In genomic region chr3:64354956-64355355, GRCh38 we compare ENCODE assay signal across 15 cellular contexts.
DNase-seq lines count a peak whose midpoint lies in the region; ATAC-seq and TF ChIP-seq lines count a peak whose summit lies in the region.
"Had no signal": no experiment of that assay in that cellular context is flagged by ENCODE, and none has a peak within 500 bp of the region (broad histone marks: within the 10 kb centered on the region; RNA-seq: fewer than 3 reads in every experiment).

No MANE protein-coding gene starts in this region.

- CTCF ChIA-PET in Calu3 (lab: Charles Lee): interaction anchor here (0.6 to 1.2 kb wide), 2 partner anchors 21 to 198 kb away, joined by 3 to 5 read pairs; no protein-coding TSS in a partner anchor

- H3K27ac Mint-ChIP-seq in Calu3 (ENCODE audit: unreplicated experiment) (peak overlapping the region; percentile 54), osteocyte (ENCODE audit: unreplicated experiment) (peak overlapping the region; percentile 72), type B pancreatic cell (no peak overlapping the region), T-helper 17 cell (no peak overlapping the region)
- no peak overlapping the region for H3K27ac Mint-ChIP-seq in stimulated activated memory B cell treated with anti-CD40 and anti-IgM and Interleukin-4, amounts not matched to agents 10 μg/mL and 1 μg/mL and 100 μg/mL, for 72 hours
- H3K27ac Mint-ChIP-seq: activated CD4-positive, alpha-beta memory T cell treated with anti-CD3 and anti-CD28 coated beads, Interleukin-2, amount 10 ng/mL, durations not matched to agents 7 days and 5 days; CD8-positive, alpha-beta memory T cell; stimulated activated naive CD8-positive, alpha-beta T cell treated with anti-CD3 and anti-CD28 coated beads, Interleukin-15, amount 100 ng/mL, for 72 hours had no signal

- H3K4me1 Mint-ChIP-seq in Calu3 (ENCODE audit: low read depth, unreplicated experiment) (peaks cover 24% of the 10 kb centered on the region), osteocyte (ENCODE audit: unreplicated experiment) (peaks cover 58% of the 10 kb centered on the region), type B pancreatic cell (ENCODE audit: unreplicated experiment) (peaks cover 68% of the 10 kb centered on the region), T-helper 17 cell (peaks cover 3% of the 10 kb centered on the region)
- peaks cover 16% of the 10 kb centered on the region for H3K4me1 Mint-ChIP-seq in stimulated activated memory B cell treated with anti-CD40 and anti-IgM and Interleukin-4, amounts not matched to agents 10 μg/mL and 1 μg/mL and 100 μg/mL, for 72 hours
- H3K4me1 Mint-ChIP-seq: CD8-positive, alpha-beta memory T cell had no signal

- H3K9me3 ChIP-seq in esophagus muscularis mucosa (no peaks in the 10 kb centered on the region), T-helper 17 cell (ENCODE audit: control insufficient read depth, low read length, poor library complexity, severe bottlenecking) (no peaks in the 10 kb centered on the region)

- no peaks in the 10 kb centered on the region for H3K27me3 ChIP-seq in esophagus muscularis mucosa

- no peaks in the 10 kb centered on the region for H3K36me3 Mint-ChIP-seq in Calu3 (ENCODE audit: insufficient read depth, unreplicated experiment)
- no peaks in the 10 kb centered on the region for H3K36me3 Mint-ChIP-seq in osteocyte (ENCODE audit: unreplicated experiment)
- no peaks in the 10 kb centered on the region for H3K36me3 Mint-ChIP-seq in type B pancreatic cell
- H3K36me3 Mint-ChIP-seq in T-helper 17 cell (ENCODE audit: low read depth): no peaks in the 10 kb centered on the region
- no peaks in the 10 kb centered on the region for H3K36me3 Mint-ChIP-seq in stimulated activated memory B cell treated with anti-CD40 and anti-IgM and Interleukin-4, amounts not matched to agents 10 μg/mL and 1 μg/mL and 100 μg/mL, for 72 hours
- H3K36me3 Mint-ChIP-seq: CD8-positive, alpha-beta memory T cell had no signal

- no peak for TF ChIP-seq POLR2A in esophagus muscularis mucosa (IDR thresholded peaks at IDR 0.05; ENCODE audit: low read depth)

- no peaks in the 10 kb centered on the region for H3K9me3 Mint-ChIP-seq in Calu3 (ENCODE audit: low read depth, unreplicated experiment)
- H3K9me3 Mint-ChIP-seq in osteocyte (ENCODE audit: unreplicated experiment): no peaks in the 10 kb centered on the region
- H3K9me3 Mint-ChIP-seq in type B pancreatic cell: no peaks in the 10 kb centered on the region
- H3K9me3 Mint-ChIP-seq in stimulated activated memory B cell treated with anti-CD40 and anti-IgM and Interleukin-4, amounts not matched to agents 10 μg/mL and 1 μg/mL and 100 μg/mL, for 72 hours: no peaks in the 10 kb centered on the region
- H3K9me3 Mint-ChIP-seq: activated CD4-positive, alpha-beta memory T cell treated with anti-CD3 and anti-CD28 coated beads, Interleukin-2, amount 10 ng/mL, durations not matched to agents 7 days and 5 days; CD8-positive, alpha-beta memory T cell; stimulated activated naive CD8-positive, alpha-beta T cell treated with anti-CD3 and anti-CD28 coated beads, Interleukin-15, amount 100 ng/mL, for 72 hours had no signal

- 10% methylated on average over 4 of the region's 5 CpGs for whole genome bisulfite sequencing in esophagus muscularis mucosa

- no peak overlapping the region for H3K4me3 Mint-ChIP-seq in Calu3 (ENCODE audit: low read depth, unreplicated experiment)
- no peak overlapping the region for H3K4me3 Mint-ChIP-seq in osteocyte (ENCODE audit: unreplicated experiment)
- H3K4me3 Mint-ChIP-seq in type B pancreatic cell: no peak overlapping the region
- no peak overlapping the region for H3K4me3 Mint-ChIP-seq in T-helper 17 cell
- H3K4me3 Mint-ChIP-seq in stimulated activated memory B cell treated with anti-CD40 and anti-IgM and Interleukin-4, amounts not matched to agents 10 μg/mL and 1 μg/mL and 100 μg/mL, for 72 hours: no peak overlapping the region
- H3K4me3 Mint-ChIP-seq: activated CD4-positive, alpha-beta memory T cell treated with anti-CD3 and anti-CD28 coated beads, Interleukin-2, amount 10 ng/mL, durations not matched to agents 7 days and 5 days; CD8-positive, alpha-beta memory T cell; stimulated activated naive CD8-positive, alpha-beta T cell treated with anti-CD3 and anti-CD28 coated beads, Interleukin-15, amount 100 ng/mL, for 72 hours had no signal

- H3K27me3 Mint-ChIP-seq in Calu3 (ENCODE audit: unreplicated experiment) (no peaks in the 10 kb centered on the region), osteocyte (ENCODE audit: unreplicated experiment) (no peaks in the 10 kb centered on the region), type B pancreatic cell (no peaks in the 10 kb centered on the region), T-helper 17 cell (no peaks in the 10 kb centered on the region)
- no peaks in the 10 kb centered on the region for H3K27me3 Mint-ChIP-seq in stimulated activated memory B cell treated with anti-CD40 and anti-IgM and Interleukin-4, amounts not matched to agents 10 μg/mL and 1 μg/mL and 100 μg/mL, for 72 hours
- H3K27me3 Mint-ChIP-seq: activated CD4-positive, alpha-beta memory T cell treated with anti-CD3 and anti-CD28 coated beads, Interleukin-2, amount 10 ng/mL, durations not matched to agents 7 days and 5 days had no signal

- no peak for TF ChIP-seq CTCF in Calu3 (IDR thresholded peaks at IDR 0.05; ENCODE audit: unreplicated experiment)
- TF ChIP-seq CTCF in esophagus muscularis mucosa (IDR thresholded peaks at IDR 0.05): no peak
- no peak for TF ChIP-seq CTCF in osteocyte (IDR thresholded peaks at IDR 0.05)
- no peak for TF ChIP-seq CTCF in type B pancreatic cell (conservative IDR thresholded peaks at IDR 0.05)

- intact Hi-C loops in Calu3 (cut with micrococcal nuclease; ENCODE audit: unreplicated experiment) (loop anchor here (10.0 kb wide), 1 partner anchor 110 kb away; no protein-coding TSS in a partner anchor), esophagus muscularis mucosa (cut with DNase I) (loop anchor here (5.0 kb wide), 1 partner anchor 42 kb away; no protein-coding TSS in a partner anchor)

- DNase-seq in Calu3: no peak
- DNase-seq in NOMO-1 (lab: John Stamatoyannopoulos, UW; ENCODE audit: unreplicated experiment in 2 of 2): peak; percentile 39 to 65
- DNase-seq in esophagus muscularis mucosa (ENCODE audit: extremely low spot score): peak; percentile 87
- DNase-seq in osteocyte (ENCODE audit: extremely low spot score, unreplicated experiment): no peak
- DNase-seq in type B pancreatic cell (ENCODE audit: extremely low spot score, unreplicated experiment): no peak
- no peak for DNase-seq in T-helper 17 cell
- DNase-seq in amygdala (lab: John Stamatoyannopoulos, UW): no peak
- DNase-seq: activated CD4-positive, alpha-beta memory T cell treated with anti-CD3 and anti-CD28 coated beads, Interleukin-2, amount 10 ng/mL, durations not matched to agents 7 days and 5 days; activated naive CD4-positive, alpha-beta T cell; CD8-positive, alpha-beta memory T cell; NCI-H1930; stimulated activated CD4-positive, alpha-beta T cell treated with anti-CD3 and anti-CD28 coated beads, Interleukin-4, amount 100 ng/mL, for 4 hours; stimulated activated naive CD8-positive, alpha-beta T cell treated with anti-CD3 and anti-CD28 coated beads, Interleukin-15, amount 100 ng/mL, for 72 hours; T-helper 2 cell had no signal

- no TSS peak for BruUV-seq in Calu3 (replicated peaks; lab: Mats Ljungman, UMichigan)

- H3K36me3 ChIP-seq in esophagus muscularis mucosa: no peaks in the 10 kb centered on the region

- no peak for ATAC-seq in T-helper 17 cell
- ATAC-seq in stimulated activated memory B cell treated with anti-CD40 and anti-IgM and Interleukin-4, amounts not matched to agents 10 μg/mL and 1 μg/mL and 100 μg/mL, for 72 hours: no peak

- peaks cover 19 to 66% (median 55%) of the 10 kb centered on the region in 4 donors for H3K4me1 ChIP-seq in esophagus muscularis mucosa

- peak overlapping the region in 3 of 4 donors; percentile 9 to 27 (median 17) for H3K4me3 ChIP-seq in esophagus muscularis mucosa

- peak overlapping the region; percentile 63 to 76 (median 75) for H3K27ac ChIP-seq in esophagus muscularis mucosa (replicated peaks in 1 of 4)

- TF ChIP-seq EP300 in esophagus muscularis mucosa (IDR thresholded peaks at IDR 0.05): peak; percentile 1

Comparison
In these comparisons a context has a peak if more than half of its experiments do, and no peak if none do; other contexts are left out.
1. DNase-seq: peak in NOMO-1 (2 of 2) and esophagus muscularis mucosa (single experiment); none in Calu3 (single experiment), osteocyte (single experiment), type B pancreatic cell (single experiment), T-helper 17 cell (0 of 3) and amygdala (0 of 56).
2. H3K27ac Mint-ChIP-seq: peak in Calu3 (single experiment) and osteocyte (single experiment); none in type B pancreatic cell (single experiment), T-helper 17 cell (single experiment) and stimulated activated memory B cell treated with anti-CD40 and anti-IgM and Interleukin-4, amounts not matched to agents 10 μg/mL and 1 μg/mL and 100 μg/mL, for 72 hours (single experiment).